ENCODE assay signal across 1 cellular context in genomic region chr1:192631749-192632148, GRCh38.
TF ChIP-seq lines count a peak whose summit lies in the region.

No MANE protein-coding gene starts in this region.

TF ChIP-seq in SK-N-SH, 30 proteins besides CTCF, POLR2A, EP300 and RAD21 (continued from another document):
- TF ChIP-seq SMC3 (IDR thresholded peaks at IDR 0.05; ENCODE audit: low read depth, low read length) (no peak), GATA2 (CRISPR knock-in tag; IDR thresholded peaks at IDR 0.05) (no peak), CHD2 (IDR thresholded peaks at IDR 0.05; ENCODE audit: low read length, partially characterized antibody) (no peak), REST (IDR thresholded peaks at IDR 0.05; ENCODE audit: low read depth, low read length) (no peak), YY1 (IDR thresholded peaks at IDR 0.05; ENCODE audit: low read depth) (no peak), GABPA (IDR thresholded peaks at IDR 0.05; ENCODE audit: low read depth) (no peak), MXI1 (IDR thresholded peaks at IDR 0.05; ENCODE audit: low read depth, low read length) (no peak)
